ENCODE assay signal across 11 cellular contexts in the genomic region with DNA sequence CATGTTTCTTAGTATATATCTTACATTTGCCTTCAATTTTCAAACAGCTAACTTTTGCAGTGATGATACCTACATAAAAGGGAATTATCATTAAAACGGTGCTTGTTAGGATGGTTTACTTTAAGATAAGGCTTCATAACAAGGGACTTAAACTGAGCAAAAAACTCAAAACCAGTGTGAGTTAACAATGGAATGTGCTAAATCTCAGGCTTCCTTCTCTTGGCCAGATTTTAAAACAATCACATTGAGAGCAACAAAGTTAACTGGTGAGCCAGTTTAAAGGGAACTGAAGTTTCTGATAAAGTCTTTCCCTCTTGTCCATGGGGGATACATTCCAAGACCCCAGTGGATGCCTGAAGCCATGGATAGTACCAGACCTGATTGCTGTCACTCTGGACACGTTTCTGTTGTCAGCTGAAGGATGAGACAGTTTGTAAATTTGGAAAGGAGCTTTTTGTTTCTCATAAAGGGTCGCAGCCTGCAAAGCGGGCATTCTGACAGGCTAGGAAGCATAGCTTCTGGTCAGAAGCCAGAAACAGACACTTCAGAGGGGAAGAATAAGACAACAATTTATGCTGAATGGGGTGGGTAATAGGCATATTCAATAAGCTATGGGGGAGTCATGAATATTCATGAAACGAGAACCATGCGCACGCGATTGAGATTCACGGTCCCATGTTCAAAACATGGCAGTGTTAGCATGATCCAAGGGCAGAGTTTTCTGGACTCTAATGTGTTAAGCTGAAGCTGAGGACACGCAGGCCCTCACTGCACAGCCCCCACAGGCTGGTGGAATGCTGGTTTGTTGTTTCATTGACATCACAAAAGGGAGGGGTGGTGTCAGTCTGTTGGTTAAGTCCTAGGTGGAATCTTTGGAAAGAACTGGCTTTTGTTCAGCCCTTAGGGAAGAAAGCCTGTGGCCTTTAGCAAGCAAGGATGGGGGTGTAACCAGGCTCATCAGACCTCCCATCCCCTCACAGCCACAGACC.
A peak's percentile ranks its signal among the peaks of the same experiment; 100 is the strongest.
DNase-seq lines count a peak whose midpoint lies in the region; ATAC-seq and TF ChIP-seq lines count a peak whose summit lies in the region.
"Had no signal": no experiment of that assay in that cellular context is flagged by ENCODE, and none has a peak within 500 bp of the region (broad histone marks: within the 10 kb centered on the region; RNA-seq: fewer than 3 reads in every experiment).

No MANE protein-coding gene starts in this region.

- H3K4me1 ChIP-seq in HEK293 (ENCODE audit: control insufficient read depth, insufficient read depth, low read length) (peaks cover 43% of the 10 kb centered on the region), spleen (peaks cover 0 to 5% (median 0%) of the 10 kb centered on the region in 6 donors)

- intact Hi-C loops in spleen (cut with DNase I; ENCODE audit: low total_unique reads), result no loop called here

- POLR2A ChIA-PET in HEK293 (lab: Yijun Ruan, JAX), result no interaction called here

- CTCF ChIA-PET in HEK293 (lab: Yijun Ruan, JAX), result no interaction called here

- DNase-seq in choroid plexus epithelial cell (ENCODE audit: low read depth), result peak; percentile 85
- peak; percentile 92 for DNase-seq in islet precursor cell
- DNase-seq in smooth muscle cell of the brain vasculature (ENCODE audit: low read depth, low spot score), result peak; percentile 37
- no peak for DNase-seq in spleen
- no peak for DNase-seq in midbrain (lab: John Stamatoyannopoulos, UW)
- DNase-seq: activated naive CD4-positive, alpha-beta T cell treated with anti-CD3 and anti-CD28 coated beads for 36 hours; effector memory CD4-positive, alpha-beta T cell; NCI-H1092 treated with DMSO at 0.1 percent for 48 hours had no signal

- no peaks in the 10 kb centered on the region for H3K9me3 ChIP-seq in HEK293 (ENCODE audit: control insufficient read depth, insufficient read depth, low read depth, low read length)
- no peaks in the 10 kb centered on the region for H3K9me3 ChIP-seq in spleen
- H3K9me3 ChIP-seq: ovary had no signal

- no peak for TF ChIP-seq POLR2A in spleen (IDR thresholded peaks at IDR 0.05)

- no peaks in the 10 kb centered on the region for H3K36me3 ChIP-seq in HEK293 (ENCODE audit: control insufficient read depth in 2 of 2, insufficient read depth in 1 of 2, low read length in 2 of 2)
- no peaks in the 10 kb centered on the region for H3K36me3 ChIP-seq in spleen
- H3K36me3 ChIP-seq: ovary had no signal

- H3K27me3 ChIP-seq in spleen (replicated peaks in 1 of 7), result no peaks in the 10 kb centered on the region
- H3K27me3 ChIP-seq: ovary had no signal

- no peak overlapping the region for H3K4me3 ChIP-seq in HEK293 (ENCODE audit: low read depth, low read length)
- no peak overlapping the region for H3K4me3 ChIP-seq in choroid plexus epithelial cell (ENCODE audit: low read depth, low read length)
- no peak overlapping the region for H3K4me3 ChIP-seq in spleen
- H3K4me3 ChIP-seq: ovary had no signal

- no peak for ATAC-seq in esophagus mucosa

- TF ChIP-seq CTCF in HEK293 (tag by site-specific recombination; IDR thresholded peaks at IDR 0.05) (no peak), choroid plexus epithelial cell (conservative IDR thresholded peaks at IDR 0.05; ENCODE audit: low read depth, low read length) (no peak), spleen (IDR thresholded peaks at IDR 0.05 in 8 of 11, conservative IDR thresholded peaks at IDR 0.05 in 3 of 11) (no peak)

- WGBS in spleen, 5 donors, result 74 to 84% (median 78%) methylated on average over 10 of the region's 10 CpGs

- H3K27ac ChIP-seq in HEK293 (ENCODE audit: extremely low read depth, low read depth, low read length) (no peak overlapping the region), spleen (no peak overlapping the region)
- H3K27ac ChIP-seq: ovary had no signal

TF ChIP-seq in HEK293, 187 proteins besides CTCF, POLR2A, EP300 and RAD21:
- TF ChIP-seq PRDM10 (tag by site-specific recombination; IDR thresholded peaks at IDR 0.05) (0 out of 2 replicates have a peak, but pooled peaks have one; percentile 11), REPIN1 (tag by site-specific recombination; IDR thresholded peaks at IDR 0.05; ENCODE audit: low read depth) (no peak), ZNF341 (tag by site-specific recombination; IDR thresholded peaks at IDR 0.05; ENCODE audit: low read depth) (0 out of 2 replicates have a peak, but pooled peaks have one; percentile 13), TRIM28 (IDR thresholded peaks at IDR 0.05; ENCODE audit: borderline replicate concordance, low read length) (no peak), ZNF112 (tag by site-specific recombination; IDR thresholded peaks at IDR 0.05) (no peak), ZNF23 (tag by site-specific recombination; IDR thresholded peaks at IDR 0.05; ENCODE audit: borderline replicate concordance) (no peak)

Comparison
In these comparisons a context has a peak if more than half of its experiments do, and no peak if none do; other contexts are left out.
1. DNase-seq: peak in choroid plexus epithelial cell (single experiment), islet precursor cell (single experiment) and smooth muscle cell of the brain vasculature (single experiment); none in spleen (single experiment) and midbrain (single experiment).